ENCODE assay signal across 22 cellular contexts in genomic region chr21:39529026-39529425, GRCh38.
A peak's percentile ranks its signal among the peaks of the same experiment; 100 is the strongest.
DNase-seq lines count a peak whose midpoint lies in the region; ATAC-seq, FAIRE-seq and TF ChIP-seq lines count a peak whose summit lies in the region.
"Had no signal": no experiment of that assay in that cellular context is flagged by ENCODE, and none has a peak within 500 bp of the region (broad histone marks: within the 10 kb centered on the region; RNA-seq: fewer than 3 reads in every experiment).

No MANE protein-coding gene starts in this region.

- TF ChIP-seq CTCF in HepG2 (CRISPR knock-in tag; IDR thresholded peaks at IDR 0.05), result no peak
- no peak for TF ChIP-seq CTCF in right lobe of liver (IDR thresholded peaks at IDR 0.05)
- TF ChIP-seq CTCF in VCaP (conservative IDR thresholded peaks at IDR 0.05), result no peak
- no peak for TF ChIP-seq CTCF in upper lobe of right lung (IDR thresholded peaks at IDR 0.05)

- H3K79me2 ChIP-seq in HepG2 (ENCODE audit: insufficient read depth, low read length), result no peaks in the 10 kb centered on the region

- no peak overlapping the region for H2AFZ ChIP-seq in HepG2 (ENCODE audit: low read length)

- no peak for TF ChIP-seq EP300 in HepG2 (IDR thresholded peaks at IDR 0.05; ENCODE audit: low read depth in 2 of 2, low read length in 2 of 2)
- no peak for TF ChIP-seq EP300 in HepG2 (CRISPR knock-in tag; IDR thresholded peaks at IDR 0.05; ENCODE audit: borderline replicate concordance)

- FAIRE-seq in HepG2 (lab: Jason Lieb, UNC), result no peak
- FAIRE-seq: colon had no signal

- H3K27me3 ChIP-seq in HepG2 (ENCODE audit: control insufficient read depth in 1 of 2, insufficient read depth in 2 of 2, low read length in 2 of 2), result no peaks in the 10 kb centered on the region
- H3K27me3 ChIP-seq in right lobe of liver, result no peaks in the 10 kb centered on the region
- H3K27me3 ChIP-seq in upper lobe of right lung, result no peaks in the 10 kb centered on the region
- H3K27me3 ChIP-seq: BLaER1, uterus had no signal

- intact Hi-C loops in HepG2 (cut with micrococcal nuclease; ENCODE audit: unreplicated experiment) (no loop called here), right lobe of liver (cut with DNase I) (no loop called here), upper lobe of right lung (cut with DNase I) (no loop called here)

- 47% methylated on average over 3 of the region's 4 CpGs for WGBS in HepG2 (ENCODE audit: low lambda C conversion rate)
- no CpG with 5 or more reads among the region's 4 CpGs for WGBS in right lobe of liver (ENCODE audit: insufficient coverage, low coverage, low lambda C conversion rate, missing lambda C conversion rate)

- in situ Hi-C loops in HepG2 (cut with HindIII; ENCODE audit: extremely low pct_ligation_motif_present, low pct_unique_long_range_greater_than_20kb), result no loop called here

- no peak overlapping the region for H3K4me2 ChIP-seq in HepG2 (ENCODE audit: low read depth, low read length)

- CTCF ChIA-PET in HepG2 (lab: Yijun Ruan, JAX; ENCODE audit: low intra/inter-chr PET ratio, low total read pairs), result no interaction called here

- DNase-seq in HepG2 (ENCODE audit: low spot score), result no peak
- DNase-seq in right lobe of liver, result no peak
- DNase-seq in islet precursor cell, result peak; percentile 61
- DNase-seq in upper lobe of right lung, result no peak
- no peak for DNase-seq in activated naive CD4-positive, alpha-beta T cell (lab: John Stamatoyannopoulos, UW)
- DNase-seq: ACHN; activated CD4-positive, alpha-beta T cell treated with anti-CD3 and anti-CD28 coated beads, Interleukin-2, amount 10 ng/mL, durations not matched to agents 7 days and 5 days; H7; NCI-H1930; NCI-H226; NCI-H82; OCI-M1; SHP77; stimulated activated CD4-positive, alpha-beta T cell treated with anti-CD3 and anti-CD28 coated beads, Interleukin-1b, Interleukin-23, amount 100 ng/mL, for 48 hours; T-cell; uterus had no signal

- H3K9me3 ChIP-seq in HepG2 (ENCODE audit: low read length), result no peaks in the 10 kb centered on the region
- H3K9me3 ChIP-seq in right lobe of liver, result no peaks in the 10 kb centered on the region
- no peaks in the 10 kb centered on the region for H3K9me3 ChIP-seq in upper lobe of right lung
- H3K9me3 ChIP-seq: BLaER1, uterus had no signal

- H3K9ac ChIP-seq in HepG2 (ENCODE audit: insufficient read depth, low read depth, low read length), result no peak overlapping the region
- H3K9ac ChIP-seq: BLaER1 had no signal

- TF ChIP-seq POLR2A in HepG2 (IDR thresholded peaks at IDR 0.05; ENCODE audit: insufficient read depth in 1 of 2, low read depth in 2 of 2, low read length in 2 of 2) (no peak), right lobe of liver (IDR thresholded peaks at IDR 0.05) (no peak)

- H4K20me1 ChIP-seq in HepG2 (ENCODE audit: insufficient read depth, low read length), result no peaks in the 10 kb centered on the region
- H4K20me1 ChIP-seq: BLaER1 had no signal

- H3K27ac ChIP-seq in HepG2 (ENCODE audit: extremely low read length, insufficient read depth, low read length) (no peak overlapping the region), right lobe of liver (no peak overlapping the region), VCaP (peak overlapping the region; percentile 100), upper lobe of right lung (no peak overlapping the region)
- H3K27ac ChIP-seq: BLaER1, uterus had no signal

- H3K36me3 ChIP-seq in HepG2 (replicated peaks in 1 of 2; ENCODE audit: control insufficient read depth in 1 of 2, insufficient read depth in 2 of 2, low read length in 2 of 2) (no peaks in the 10 kb centered on the region), right lobe of liver (no peaks in the 10 kb centered on the region), upper lobe of right lung (no peaks in the 10 kb centered on the region)
- H3K36me3 ChIP-seq: BLaER1, uterus had no signal

- peaks cover 25% of the 10 kb centered on the region for H3K4me1 ChIP-seq in HepG2 (ENCODE audit: insufficient read depth, low read length)
- H3K4me1 ChIP-seq in right lobe of liver, result peaks cover 0 to 34% (median 9%) of the 10 kb centered on the region in 4 donors
- peaks cover 8% of the 10 kb centered on the region for H3K4me1 ChIP-seq in upper lobe of right lung
- H3K4me1 ChIP-seq: uterus had no signal

- no TSS peak for BruUV-seq in HepG2 (replicated peaks; lab: Mats Ljungman, UMichigan)

- ATAC-seq in HepG2 (peak; percentile 69), right lobe of liver (no peak), upper lobe of right lung (peak; percentile 19), GM18520 (IDR thresholded peaks at IDR 0.05; ENCODE audit: unreplicated experiment) (no peak), HG02970 (IDR thresholded peaks at IDR 0.05; ENCODE audit: low FRiP score, unreplicated experiment) (no peak)
- ATAC-seq: activated T-helper 17 cell treated with anti-CD3 and anti-CD28 coated beads, Interleukin-2, amount 50 U/mL, for 72 hours; T-cell had no signal

- POLR2A ChIA-PET in HepG2 (lab: Yijun Ruan, JAX), result no interaction called here

- H3K4me3 ChIP-seq in HepG2 (replicated peaks in 1 of 3; ENCODE audit: insufficient read depth in 1 of 3, low read depth in 2 of 3, low read length in 3 of 3) (no peak overlapping the region), right lobe of liver (no peak overlapping the region), upper lobe of right lung (no peak overlapping the region)
- H3K4me3 ChIP-seq: BLaER1, uterus had no signal

- TF ChIP-seq RAD21 in HepG2 (CRISPR knock-in tag; IDR thresholded peaks at IDR 0.05), result no peak

TF ChIP-seq in HepG2, 621 proteins besides CTCF, POLR2A, EP300 and RAD21:
- TF ChIP-seq, protein P1, sequence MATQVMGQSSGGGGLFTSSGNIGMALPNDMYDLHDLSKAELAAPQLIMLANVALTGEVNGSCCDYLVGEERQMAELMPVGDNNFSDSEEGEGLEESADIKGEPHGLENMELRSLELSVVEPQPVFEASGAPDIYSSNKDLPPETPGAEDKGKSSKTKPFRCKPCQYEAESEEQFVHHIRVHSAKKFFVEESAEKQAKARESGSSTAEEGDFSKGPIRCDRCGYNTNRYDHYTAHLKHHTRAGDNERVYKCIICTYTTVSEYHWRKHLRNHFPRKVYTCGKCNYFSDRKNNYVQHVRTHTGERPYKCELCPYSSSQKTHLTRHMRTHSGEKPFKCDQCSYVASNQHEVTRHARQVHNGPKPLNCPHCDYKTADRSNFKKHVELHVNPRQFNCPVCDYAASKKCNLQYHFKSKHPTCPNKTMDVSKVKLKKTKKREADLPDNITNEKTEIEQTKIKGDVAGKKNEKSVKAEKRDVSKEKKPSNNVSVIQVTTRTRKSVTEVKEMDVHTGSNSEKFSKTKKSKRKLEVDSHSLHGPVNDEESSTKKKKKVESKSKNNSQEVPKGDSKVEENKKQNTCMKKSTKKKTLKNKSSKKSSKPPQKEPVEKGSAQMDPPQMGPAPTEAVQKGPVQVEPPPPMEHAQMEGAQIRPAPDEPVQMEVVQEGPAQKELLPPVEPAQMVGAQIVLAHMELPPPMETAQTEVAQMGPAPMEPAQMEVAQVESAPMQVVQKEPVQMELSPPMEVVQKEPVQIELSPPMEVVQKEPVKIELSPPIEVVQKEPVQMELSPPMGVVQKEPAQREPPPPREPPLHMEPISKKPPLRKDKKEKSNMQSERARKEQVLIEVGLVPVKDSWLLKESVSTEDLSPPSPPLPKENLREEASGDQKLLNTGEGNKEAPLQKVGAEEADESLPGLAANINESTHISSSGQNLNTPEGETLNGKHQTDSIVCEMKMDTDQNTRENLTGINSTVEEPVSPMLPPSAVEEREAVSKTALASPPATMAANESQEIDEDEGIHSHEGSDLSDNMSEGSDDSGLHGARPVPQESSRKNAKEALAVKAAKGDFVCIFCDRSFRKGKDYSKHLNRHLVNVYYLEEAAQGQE (IDR thresholded peaks at IDR 0.05; ENCODE audit: borderline replicate concordance in 1 of 2, low read depth in 1 of 2, low read length in 2 of 2), result peak; percentile 78 to 92
- TF ChIP-seq ZNF350 (CRISPR knock-in tag; IDR thresholded peaks at IDR 0.05; ENCODE audit: borderline replicate concordance, low read depth) (no peak), MED1 (CRISPR knock-in tag; IDR thresholded peaks at IDR 0.05) (no peak), SALL1 (CRISPR knock-in tag; IDR thresholded peaks at IDR 0.05) (peak; percentile 24; the same call in 1 of the 2 replicates), MIER2 (CRISPR knock-in tag; IDR thresholded peaks at IDR 0.05) (peak; percentile 94), EHMT2 (IDR thresholded peaks at IDR 0.05; ENCODE audit: borderline replicate concordance, low read depth, low read length) (peak; percentile 34; the same call in 1 of the 2 replicates), ZSCAN12 (CRISPR knock-in tag; IDR thresholded peaks at IDR 0.05) (no peak), HIC2 (CRISPR knock-in tag; IDR thresholded peaks at IDR 0.05; ENCODE audit: low read depth) (no peak), PLRG1 (conservative IDR thresholded peaks at IDR 0.05) (no peak)

Comparison
In these comparisons a context has a peak if more than half of its experiments do, and no peak if none do; other contexts are left out.
1. ATAC-seq: peak in HepG2 (single experiment) and upper lobe of right lung (single experiment); none in right lobe of liver (0 of 4), GM18520 (single experiment) and HG02970 (single experiment).